In genomic region chr13:101627556-101627943, GRCh38 we compare ENCODE assay signal across 8 cellular contexts.
DNase-seq lines count a peak whose midpoint lies in the region; ATAC-seq and TF ChIP-seq lines count a peak whose summit lies in the region.

No MANE protein-coding gene starts in this region.

- peak overlapping the region; percentile 61 for H3K4me3 Mint-ChIP-seq in CD8-positive, alpha-beta T cell
- peak overlapping the region; percentile 65 for H3K4me3 Mint-ChIP-seq in activated naive CD8-positive, alpha-beta T cell treated with anti-CD3 and anti-CD28 coated beads, Interleukin-2, amount 10 ng/mL, durations not matched to agents 7 days and 5 days

- peak overlapping the region; percentile 83 for H3K4me2 ChIP-seq in skeletal muscle satellite cell (ENCODE audit: low read length)

- intact Hi-C loops in CD8-positive, alpha-beta T cell (cut with DNase I, micrococcal nuclease) = loop anchor here in 1 of 2 experiments (10.0 kb wide), 1 partner anchor 767 kb away; no protein-coding TSS in a partner anchor

- ATAC-seq in CD8-positive, alpha-beta T cell = peak; percentile 11
- peak; percentile 62 for ATAC-seq in GM19395 (IDR thresholded peaks at IDR 0.05; ENCODE audit: unreplicated experiment)
- peak; percentile 40 for ATAC-seq in HG03432 (IDR thresholded peaks at IDR 0.05; ENCODE audit: unreplicated experiment)
- peak; percentile 31 for ATAC-seq in activated naive CD8-positive, alpha-beta T cell treated with anti-CD3 and anti-CD28 coated beads, Interleukin-2, amount 10 ng/mL, durations not matched to agents 7 days and 5 days (ENCODE audit: low read depth)

- H3K27ac Mint-ChIP-seq in CD8-positive, alpha-beta T cell = peak overlapping the region; percentile 55
- H3K27ac Mint-ChIP-seq in activated naive CD8-positive, alpha-beta T cell treated with anti-CD3 and anti-CD28 coated beads, Interleukin-2, amount 10 ng/mL, durations not matched to agents 7 days and 5 days = peak overlapping the region; percentile 95

- peaks cover 29% of the 10 kb centered on the region for H3K4me1 ChIP-seq in CD8-positive, alpha-beta T cell (ENCODE audit: insufficient read depth, low read length)
- peaks cover 37% of the 10 kb centered on the region for H3K4me1 ChIP-seq in skeletal muscle satellite cell (ENCODE audit: control insufficient read depth, insufficient read depth, low read length)

- DNase-seq in CD8-positive, alpha-beta T cell = no peak
- no peak for DNase-seq in activated naive CD8-positive, alpha-beta T cell treated with anti-CD3 and anti-CD28 coated beads, Interleukin-2, amount 10 ng/mL, durations not matched to agents 7 days and 5 days
- DNase-seq in NOMO-1 treated with DMSO at 0.1 percent for 48 hours (lab: John Stamatoyannopoulos, UW; ENCODE audit: unreplicated experiment) (no peak), mesenteric fat pad (ENCODE audit: low spot score) (no peak), glomerular visceral epithelial cell (ENCODE audit: extremely low spot score) (no peak)

- H3K4me1 Mint-ChIP-seq in CD8-positive, alpha-beta T cell (ENCODE audit: low read depth) = peaks cover 42% of the 10 kb centered on the region
- peaks cover 27% of the 10 kb centered on the region for H3K4me1 Mint-ChIP-seq in activated naive CD8-positive, alpha-beta T cell treated with anti-CD3 and anti-CD28 coated beads, Interleukin-2, amount 10 ng/mL, durations not matched to agents 7 days and 5 days

- H3K9ac ChIP-seq in skeletal muscle satellite cell (ENCODE audit: low read depth, low read length) = peak overlapping the region; percentile 59

- H3K9me3 Mint-ChIP-seq in CD8-positive, alpha-beta T cell = no peaks in the 10 kb centered on the region
- H3K9me3 Mint-ChIP-seq in activated naive CD8-positive, alpha-beta T cell treated with anti-CD3 and anti-CD28 coated beads, Interleukin-2, amount 10 ng/mL, durations not matched to agents 7 days and 5 days = no peaks in the 10 kb centered on the region

- H3K9me3 ChIP-seq in CD8-positive, alpha-beta T cell (ENCODE audit: low read length) = no peaks in the 10 kb centered on the region
- no peaks in the 10 kb centered on the region for H3K9me3 ChIP-seq in skeletal muscle satellite cell (replicated peaks; ENCODE audit: low read length)

- H3K27me3 Mint-ChIP-seq in CD8-positive, alpha-beta T cell (ENCODE audit: low read depth) = no peaks in the 10 kb centered on the region
- H3K27me3 Mint-ChIP-seq in activated naive CD8-positive, alpha-beta T cell treated with anti-CD3 and anti-CD28 coated beads, Interleukin-2, amount 10 ng/mL, durations not matched to agents 7 days and 5 days = peaks cover 5% of the 10 kb centered on the region

- no peak for TF ChIP-seq CTCF in CD8-positive, alpha-beta T cell (IDR thresholded peaks at IDR 0.05)

- no peaks in the 10 kb centered on the region for H3K27me3 ChIP-seq in CD8-positive, alpha-beta T cell (ENCODE audit: insufficient read depth, low read length)
- H3K27me3 ChIP-seq in skeletal muscle satellite cell (ENCODE audit: control insufficient read depth, insufficient read depth, low read length) = no peaks in the 10 kb centered on the region

- H3K36me3 Mint-ChIP-seq in CD8-positive, alpha-beta T cell = no peaks in the 10 kb centered on the region
- H3K36me3 Mint-ChIP-seq in activated naive CD8-positive, alpha-beta T cell treated with anti-CD3 and anti-CD28 coated beads, Interleukin-2, amount 10 ng/mL, durations not matched to agents 7 days and 5 days = no peaks in the 10 kb centered on the region

- peak overlapping the region; percentile 34 for H3K27ac ChIP-seq in CD8-positive, alpha-beta T cell (ENCODE audit: low read depth, low read length)

- CTCF ChIA-PET in CD8-positive, alpha-beta T cell (lab: Charles Lee) = no interaction called here

- H3K4me3 ChIP-seq in CD8-positive, alpha-beta T cell (ENCODE audit: low read depth, low read length) = peak overlapping the region; percentile 19
- peak overlapping the region; percentile 41 for H3K4me3 ChIP-seq in skeletal muscle satellite cell (ENCODE audit: low read length)

- POLR2A ChIA-PET in CD8-positive, alpha-beta T cell (lab: Charles Lee) = no interaction called here
- POLR2A ChIA-PET in activated naive CD8-positive, alpha-beta T cell treated with anti-CD3 and anti-CD28 coated beads, Interleukin-2, amount 10 ng/mL, durations not matched to agents 7 days and 5 days (lab: Charles Lee) = interaction anchor here (0.6 kb wide), 1 partner anchor 156 kb away, joined by 3 read pairs; no protein-coding TSS in a partner anchor

- no peaks in the 10 kb centered on the region for H3K36me3 ChIP-seq in CD8-positive, alpha-beta T cell (ENCODE audit: insufficient read depth, low read length)
- H3K36me3 ChIP-seq in skeletal muscle satellite cell (ENCODE audit: insufficient read depth, low read length) = peaks cover 26% of the 10 kb centered on the region

Comparison
In these comparisons a context has a peak if more than half of its experiments do, and no peak if none do; other contexts are left out.
1. ATAC-seq: peak in every context shown above with its lines; median percentile 62 in GM19395; 40 in HG03432; 31 in activated naive CD8-positive, alpha-beta T cell treated with anti-CD3 and anti-CD28 coated beads, Interleukin-2, amount 10 ng/mL, durations not matched to agents 7 days and 5 days; 11 in CD8-positive, alpha-beta T cell.